17 cellular contexts compared by ENCODE assay signal in genomic region chr9:121822093-121823085, GRCh38.
A peak's percentile ranks its signal among the peaks of the same experiment; 100 is the strongest.
DNase-seq lines count a peak whose midpoint lies in the region; ATAC-seq and TF ChIP-seq lines count a peak whose summit lies in the region.
"Had no signal": no experiment of that assay in that cellular context is flagged by ENCODE, and none has a peak within 500 bp of the region (broad histone marks: within the 10 kb centered on the region; RNA-seq: fewer than 3 reads in every experiment).

No MANE protein-coding gene starts in this region.

- POLR2A ChIA-PET in CD8-positive, alpha-beta T cell (lab: Charles Lee), result no interaction called here

- H3K36me3 Mint-ChIP-seq in CD8-positive, alpha-beta T cell, result no peaks in the 10 kb centered on the region
- H3K36me3 Mint-ChIP-seq in activated T-helper 17 cell treated with anti-CD3 and anti-CD28 coated beads, Interleukin-2, amount 50 U/mL, for 72 hours (ENCODE audit: low read depth), result no peaks in the 10 kb centered on the region
- no peaks in the 10 kb centered on the region for H3K36me3 Mint-ChIP-seq in mesothelial cell of epicardium
- H3K36me3 Mint-ChIP-seq: immature natural killer cell; stimulated activated memory B cell treated with anti-CD40 and anti-IgM and Interleukin-4, amounts not matched to agents 10 μg/mL and 1 μg/mL and 100 μg/mL, for 72 hours had no signal

- no peaks in the 10 kb centered on the region for H3K9me3 Mint-ChIP-seq in CD8-positive, alpha-beta T cell
- H3K9me3 Mint-ChIP-seq in activated T-helper 17 cell treated with anti-CD3 and anti-CD28 coated beads, Interleukin-2, amount 50 U/mL, for 72 hours, result no peaks in the 10 kb centered on the region
- H3K9me3 Mint-ChIP-seq in mesothelial cell of epicardium, result no peaks in the 10 kb centered on the region
- H3K9me3 Mint-ChIP-seq: immature natural killer cell; stimulated activated memory B cell treated with anti-CD40 and anti-IgM and Interleukin-4, amounts not matched to agents 10 μg/mL and 1 μg/mL and 100 μg/mL, for 72 hours had no signal

- H3K4me3 Mint-ChIP-seq in CD8-positive, alpha-beta T cell, result no peak overlapping the region
- H3K4me3 Mint-ChIP-seq in activated T-helper 17 cell treated with anti-CD3 and anti-CD28 coated beads, Interleukin-2, amount 50 U/mL, for 72 hours, result peak overlapping the region; percentile 26
- H3K4me3 Mint-ChIP-seq in mesothelial cell of epicardium, result no peak overlapping the region
- H3K4me3 Mint-ChIP-seq: immature natural killer cell; stimulated activated memory B cell treated with anti-CD40 and anti-IgM and Interleukin-4, amounts not matched to agents 10 μg/mL and 1 μg/mL and 100 μg/mL, for 72 hours had no signal

- no peaks in the 10 kb centered on the region for H3K4me1 ChIP-seq in CD8-positive, alpha-beta T cell (ENCODE audit: insufficient read depth, low read length)

- no peaks in the 10 kb centered on the region for H3K27me3 Mint-ChIP-seq in CD8-positive, alpha-beta T cell (ENCODE audit: low read depth)
- no peaks in the 10 kb centered on the region for H3K27me3 Mint-ChIP-seq in activated T-helper 17 cell treated with anti-CD3 and anti-CD28 coated beads, Interleukin-2, amount 50 U/mL, for 72 hours
- H3K27me3 Mint-ChIP-seq in mesothelial cell of epicardium (ENCODE audit: low read depth), result peaks cover 11% of the 10 kb centered on the region

- H3K4me3 ChIP-seq in CD8-positive, alpha-beta T cell (ENCODE audit: low read depth, low read length), result no peak overlapping the region
- H3K4me3 ChIP-seq: SK-N-MC had no signal

- intact Hi-C loops in CD8-positive, alpha-beta T cell (cut with DNase I, micrococcal nuclease), result no loop called here
- intact Hi-C loops in Right ventricle myocardium inferior (cut with DNase I), result no loop called here

- no peaks in the 10 kb centered on the region for H3K9me3 ChIP-seq in CD8-positive, alpha-beta T cell (ENCODE audit: low read length)

- peak overlapping the region; percentile 64 for H3K27ac Mint-ChIP-seq in CD8-positive, alpha-beta T cell
- H3K27ac Mint-ChIP-seq in activated T-helper 17 cell treated with anti-CD3 and anti-CD28 coated beads, Interleukin-2, amount 50 U/mL, for 72 hours, result peak overlapping the region; percentile 46
- H3K27ac Mint-ChIP-seq in mesothelial cell of epicardium, result no peak overlapping the region
- H3K27ac Mint-ChIP-seq: immature natural killer cell; stimulated activated memory B cell treated with anti-CD40 and anti-IgM and Interleukin-4, amounts not matched to agents 10 μg/mL and 1 μg/mL and 100 μg/mL, for 72 hours had no signal

- H3K36me3 ChIP-seq in CD8-positive, alpha-beta T cell (ENCODE audit: insufficient read depth, low read length), result no peaks in the 10 kb centered on the region

- H3K27ac ChIP-seq in CD8-positive, alpha-beta T cell (ENCODE audit: low read depth, low read length), result no peak overlapping the region
- H3K27ac ChIP-seq: foreskin keratinocyte, SK-N-MC, VCaP had no signal

- CTCF ChIA-PET in CD8-positive, alpha-beta T cell (lab: Charles Lee), result no interaction called here

- H3K4me1 Mint-ChIP-seq in CD8-positive, alpha-beta T cell (ENCODE audit: low read depth), result peaks cover 5% of the 10 kb centered on the region
- no peaks in the 10 kb centered on the region for H3K4me1 Mint-ChIP-seq in activated T-helper 17 cell treated with anti-CD3 and anti-CD28 coated beads, Interleukin-2, amount 50 U/mL, for 72 hours
- H3K4me1 Mint-ChIP-seq in mesothelial cell of epicardium, result peaks cover 10% of the 10 kb centered on the region
- H3K4me1 Mint-ChIP-seq: immature natural killer cell had no signal

- ATAC-seq in CD8-positive, alpha-beta T cell, result peak; percentile 71
- peak; percentile 57 for ATAC-seq in activated T-helper 17 cell treated with anti-CD3 and anti-CD28 coated beads, Interleukin-2, amount 50 U/mL, for 72 hours (replicated peaks)
- ATAC-seq in HG02678 (IDR thresholded peaks at IDR 0.05; ENCODE audit: unreplicated experiment) (no peak), GM19328 (IDR thresholded peaks at IDR 0.05; ENCODE audit: unreplicated experiment) (no peak), Right ventricle myocardium inferior (no peak)
- ATAC-seq: foreskin keratinocyte; stimulated activated memory B cell treated with anti-CD40 and anti-IgM and Interleukin-4, amounts not matched to agents 10 μg/mL and 1 μg/mL and 100 μg/mL, for 72 hours had no signal

- DNase-seq in CD8-positive, alpha-beta T cell, result peak in 2 of 7 experiments; percentile 27 to 43
- DNase-seq in NCI-H1417 (lab: John Stamatoyannopoulos, UW), result peak in 2 of 3 experiments; percentile 78 to 94
- peak; percentile 33 for DNase-seq in islet precursor cell
- DNase-seq in mesothelial cell of epicardium (ENCODE audit: low spot score in 2 of 2, unreplicated experiment in 2 of 2), result no peak
- no peak for DNase-seq in Right ventricle myocardium inferior (ENCODE audit: missing footprints)
- DNase-seq: activated T-cell treated with anti-CD3 and anti-CD28 coated beads, Interleukin-2, amount 50 U/mL, for 1 hour; effector CD4-positive, alpha-beta T cell; foreskin keratinocyte; immature natural killer cell; NCI-H1436 treated with DMSO at 0.1 percent for 48 hours; stimulated activated CD4-positive, alpha-beta T cell treated with anti-CD3 and anti-CD28 coated beads, Interleukin-2, amount 100 ng/mL, for 48 hours had no signal

- no peak for TF ChIP-seq CTCF in CD8-positive, alpha-beta T cell (IDR thresholded peaks at IDR 0.05)
- TF ChIP-seq CTCF in mesothelial cell of epicardium (IDR thresholded peaks at IDR 0.05; ENCODE audit: unreplicated experiment), result no peak

- no peaks in the 10 kb centered on the region for H3K27me3 ChIP-seq in CD8-positive, alpha-beta T cell (ENCODE audit: insufficient read depth, low read length)
- H3K27me3 ChIP-seq: foreskin keratinocyte had no signal

Comparison
In these comparisons a context has a peak if more than half of its experiments do, and no peak if none do; other contexts are left out.
1. ATAC-seq: peak in CD8-positive, alpha-beta T cell (single experiment) and activated T-helper 17 cell treated with anti-CD3 and anti-CD28 coated beads, Interleukin-2, amount 50 U/mL, for 72 hours (single experiment); none in HG02678 (single experiment), GM19328 (single experiment) and Right ventricle myocardium inferior (single experiment).
2. DNase-seq: peak in NCI-H1417 (2 of 3) and islet precursor cell (single experiment); none in mesothelial cell of epicardium (0 of 2) and Right ventricle myocardium inferior (single experiment).